1 cellular context compared by ENCODE assay signal in genomic region chr3:124577494-124578167, GRCh38.
TF ChIP-seq lines count a peak whose summit lies in the region.

No MANE protein-coding gene starts in this region.

TF ChIP-seq in GM12878, 131 proteins besides CTCF, POLR2A, EP300 and RAD21:
- TF ChIP-seq MEF2A (IDR thresholded peaks at IDR 0.05; ENCODE audit: insufficient read depth, low read depth, low read length) (0 out of 2 replicates have a peak, but pooled peaks have one; percentile 36), IRF4 (IDR thresholded peaks at IDR 0.05; ENCODE audit: low read depth, low read length) (0 out of 2 replicates have a peak, but pooled peaks have one; percentile 24), HSF1 (IDR thresholded peaks at IDR 0.05; ENCODE audit: low read depth, low read length) (no peak), DPF2 (IDR thresholded peaks at IDR 0.05) (peak; percentile 74), NFIC (IDR thresholded peaks at IDR 0.05; ENCODE audit: low read depth, low read length) (peak; percentile 40; the same call in 1 of the 2 replicates), NBN (IDR thresholded peaks at IDR 0.05) (peak; percentile 67; the same call in 1 of the 2 replicates), CREM (IDR thresholded peaks at IDR 0.05; ENCODE audit: low read depth) (peak; percentile 52), IKZF1 (conservative IDR thresholded peaks at IDR 0.05) (peak; percentile 52), ZBTB40 (IDR thresholded peaks at IDR 0.05; ENCODE audit: borderline replicate concordance) (no peak), PML (IDR thresholded peaks at IDR 0.05; ENCODE audit: low read length) (no peak), ASH2L (IDR thresholded peaks at IDR 0.05; ENCODE audit: borderline replicate concordance, low read depth) (no peak), MTA2 (IDR thresholded peaks at IDR 0.05; ENCODE audit: low read depth) (peak; percentile 84), RELB (IDR thresholded peaks at IDR 0.05; ENCODE audit: low read depth) (peak; percentile 55), RFX5 (IDR thresholded peaks at IDR 0.05; ENCODE audit: low read depth, low read length) (peak; percentile 93), CBX3 (IDR thresholded peaks at IDR 0.05; ENCODE audit: borderline replicate concordance, low read depth) (no peak), SMARCA5 (IDR thresholded peaks at IDR 0.05) (peak; percentile 89), SMC3 (IDR thresholded peaks at IDR 0.05; ENCODE audit: borderline replicate concordance, low read length) (no peak), ATF7 (IDR thresholded peaks at IDR 0.05; ENCODE audit: low read depth) (peak; percentile 55), SPI1 (IDR thresholded peaks at IDR 0.05; ENCODE audit: borderline replicate concordance, insufficient read depth, low read depth, low read length) (peak; percentile 93), IKZF2 (IDR thresholded peaks at IDR 0.05) (peak; percentile 54 to 56; a peak in 2 of 4 replicates), CREB1 (IDR thresholded peaks at IDR 0.05; ENCODE audit: low read depth) (0 out of 2 replicates have a peak, but pooled peaks have one; percentile 42), ZBTB4 (CRISPR knock-in tag; IDR thresholded peaks at IDR 0.05) (no peak), BCL11A (IDR thresholded peaks at IDR 0.05; ENCODE audit: low read depth, low read length) (0 out of 2 replicates have a peak, but pooled peaks have one; percentile 41), RUNX3 (IDR thresholded peaks at IDR 0.05; ENCODE audit: low read length) (peak; percentile 59), SRF (IDR thresholded peaks at IDR 0.05; ENCODE audit: low read depth in 2 of 2, low read length in 2 of 2) (no peak), MEF2B (IDR thresholded peaks at IDR 0.05; ENCODE audit: partially characterized antibody, poor library complexity, severe bottlenecking) (peak; percentile 51)
